ENCODE assay signal across 26 cellular contexts in genomic region chr17:81813371-81813684, GRCh38. TPM values are rescaled to one million over a fixed set of nuclear protein-coding genes. Genes with fewer than 3 reads are reported as not detected.
DNase-seq lines count a peak whose midpoint lies in the region.
"Had no signal": no experiment of that assay in that cellular context is flagged by ENCODE, and none has a peak within 500 bp of the region (broad histone marks: within the 10 kb centered on the region; RNA-seq: fewer than 3 reads in every experiment).

No MANE protein-coding gene starts in this region.

- no peak overlapping the region for H2BK12ac ChIP-seq in neuronal stem cell (ENCODE audit: low read length)

- H3K27ac Mint-ChIP-seq in activated naive CD4-positive, alpha-beta T cell treated with anti-CD3 and anti-CD28 coated beads for 36 hours = no peak overlapping the region
- H3K27ac Mint-ChIP-seq: CD14-positive monocyte; CD4-positive, alpha-beta memory T cell; CD4-positive, CD25-positive, alpha-beta regulatory T cell; CD8-positive, alpha-beta memory T cell had no signal

- no peak overlapping the region for H2AFZ ChIP-seq in neuronal stem cell (ENCODE audit: low read length)

- H3K9ac ChIP-seq in BLaER1 (no peak overlapping the region), neuronal stem cell (ENCODE audit: low read depth, low read length, poor library complexity) (no peak overlapping the region)
- no peak overlapping the region for H3K9ac ChIP-seq in BLaER1 treated with 17β-estradiol and CSF1 and Interleukin-3, amounts not matched to agents 10 nM and 100 nM

- peak overlapping the region; percentile 49 for H2BK15ac ChIP-seq in neuronal stem cell (ENCODE audit: low read length)

- no peak overlapping the region for H3K4me3 ChIP-seq in BLaER1
- H3K4me3 ChIP-seq in BLaER1 treated with 17β-estradiol and CSF1 and Interleukin-3, amounts not matched to agents 10 nM and 100 nM = no peak overlapping the region
- H3K4me3 ChIP-seq in neuronal stem cell (ENCODE audit: low read length in 2 of 2) = no peak overlapping the region
- H3K4me3 ChIP-seq: GM12878 had no signal

- H3K18ac ChIP-seq in neuronal stem cell (ENCODE audit: low read length) = peak overlapping the region; percentile 17

- no peak overlapping the region for H3K4ac ChIP-seq in neuronal stem cell (ENCODE audit: low read length)

- no peak overlapping the region for H4K8ac ChIP-seq in neuronal stem cell (ENCODE audit: low read depth, low read length)

- peaks cover 20% of the 10 kb centered on the region for H3K27me3 Mint-ChIP-seq in activated naive CD4-positive, alpha-beta T cell treated with anti-CD3 and anti-CD28 coated beads for 36 hours (ENCODE audit: low read depth)

- H4K20me1 ChIP-seq in BLaER1 = no peaks in the 10 kb centered on the region
- H4K20me1 ChIP-seq in BLaER1 treated with 17β-estradiol and CSF1 and Interleukin-3, amounts not matched to agents 10 nM and 100 nM = peaks cover 0 to 11% (median 0%) of the 10 kb centered on the region in 11 experiments; a peak in 3 of 22 replicates

- H3K27ac ChIP-seq in BLaER1 (peak overlapping the region; percentile 9; the same call in 1 of the 2 replicates), neuronal stem cell (replicated peaks; ENCODE audit: low read length) (no peak overlapping the region)
- H3K27ac ChIP-seq in BLaER1 treated with 17β-estradiol and CSF1 and Interleukin-3, amounts not matched to agents 10 nM and 100 nM = no peak overlapping the region

- H3K4me1 Mint-ChIP-seq in activated naive CD4-positive, alpha-beta T cell treated with anti-CD3 and anti-CD28 coated beads for 36 hours (ENCODE audit: low read depth) = no peaks in the 10 kb centered on the region
- H3K4me1 Mint-ChIP-seq: CD4-positive, alpha-beta memory T cell had no signal

- WGBS in neuronal stem cell (ENCODE audit: extremely low coverage in 2 of 2, insufficient read length in 2 of 2, insufficient replicate concordance in 1 of 2), 2 donors = no CpG with 5 or more reads among the region's 15 CpGs

- H3K9me3 Mint-ChIP-seq in activated naive CD4-positive, alpha-beta T cell treated with anti-CD3 and anti-CD28 coated beads for 36 hours = no peaks in the 10 kb centered on the region
- H3K9me3 Mint-ChIP-seq: CD4-positive, alpha-beta memory T cell; CD4-positive, CD25-positive, alpha-beta regulatory T cell; CD8-positive, alpha-beta memory T cell had no signal

- no peak for DNase-seq in neuronal stem cell (ENCODE audit: low spot score)
- DNase-seq in activated naive CD4-positive, alpha-beta T cell treated with anti-CD3 and anti-CD28 coated beads for 36 hours = no peak
- no peak for DNase-seq in activated CD4-positive, alpha-beta T cell treated with anti-CD3 and anti-CD28 coated beads for 1 hour
- DNase-seq: 8988T; ACHN; BE2C; C1 segment of cervical spinal cord; CD4-positive, alpha-beta memory T cell; CD4-positive, CD25-positive, alpha-beta regulatory T cell; CD8-positive, alpha-beta memory T cell; COR-L47; DMS 273 treated with DMSO at 0.1 percent for 48 hours; DMS153; DMS53; DMS79; DND-41; EL; GDM1 had no signal

- H3K9me3 ChIP-seq in BLaER1 (no peaks in the 10 kb centered on the region), neuronal stem cell (replicated peaks in 1 of 2; ENCODE audit: control insufficient read depth in 2 of 2, insufficient read depth in 1 of 2, low read depth in 1 of 2, low read length in 2 of 2) (no peaks in the 10 kb centered on the region)
- no peaks in the 10 kb centered on the region for H3K9me3 ChIP-seq in BLaER1 treated with 17β-estradiol and CSF1 and Interleukin-3, amounts not matched to agents 10 nM and 100 nM (replicated peaks in 1 of 11)

- H2AK5ac ChIP-seq in neuronal stem cell (ENCODE audit: low read depth, low read length) = peak overlapping the region; percentile 63

- peaks cover 7% of the 10 kb centered on the region for H3K79me1 ChIP-seq in neuronal stem cell (ENCODE audit: low read depth, low read length)

- intact Hi-C loops in activated naive CD4-positive, alpha-beta T cell treated with anti-CD3 and anti-CD28 coated beads for 36 hours (cut with micrococcal nuclease) = no loop called here

- no peaks in the 10 kb centered on the region for H3K36me3 Mint-ChIP-seq in activated naive CD4-positive, alpha-beta T cell treated with anti-CD3 and anti-CD28 coated beads for 36 hours (ENCODE audit: low read depth)
- H3K36me3 Mint-ChIP-seq: CD14-positive monocyte; CD4-positive, alpha-beta memory T cell; CD4-positive, CD25-positive, alpha-beta regulatory T cell; CD8-positive, alpha-beta memory T cell had no signal

- no peaks in the 10 kb centered on the region for H3K36me3 ChIP-seq in BLaER1
- H3K36me3 ChIP-seq in BLaER1 treated with 17β-estradiol and CSF1 and Interleukin-3, amounts not matched to agents 10 nM and 100 nM = no peaks in the 10 kb centered on the region
- no peaks in the 10 kb centered on the region for H3K36me3 ChIP-seq in neuronal stem cell (replicated peaks in 1 of 2; ENCODE audit: control insufficient read depth in 2 of 2, insufficient read depth in 2 of 2, low read length in 2 of 2)
- H3K36me3 ChIP-seq: BE2C had no signal

- peak overlapping the region; percentile 82 for H3K4me2 ChIP-seq in BLaER1
- H3K4me2 ChIP-seq in BLaER1 treated with 17β-estradiol and CSF1 and Interleukin-3, amounts not matched to agents 10 nM and 100 nM = peak overlapping the region in 8 of 11 experiments; percentile 23 to 92 (median 86); a peak in 11 of 22 replicates
- no peak overlapping the region for H3K4me2 ChIP-seq in neuronal stem cell (ENCODE audit: insufficient read depth, low read length, poor library complexity, severe bottlenecking)

- CTCF ChIA-PET in activated naive CD4-positive, alpha-beta T cell treated with anti-CD3 and anti-CD28 coated beads for 36 hours (lab: Charles Lee) = no interaction called here

- no peak overlapping the region for H4K91ac ChIP-seq in neuronal stem cell (ENCODE audit: low read depth, low read length, poor library complexity)

- peak overlapping the region; percentile 73 for H3K23ac ChIP-seq in neuronal stem cell (ENCODE audit: low read depth, low read length, poor library complexity)

- H3K4me3 Mint-ChIP-seq in activated naive CD4-positive, alpha-beta T cell treated with anti-CD3 and anti-CD28 coated beads for 36 hours = no peak overlapping the region
- H3K4me3 Mint-ChIP-seq: CD14-positive monocyte; CD4-positive, alpha-beta memory T cell; CD4-positive, CD25-positive, alpha-beta regulatory T cell; CD8-positive, alpha-beta memory T cell had no signal

- H2BK5ac ChIP-seq in neuronal stem cell (ENCODE audit: low read length) = no peak overlapping the region

- peak overlapping the region; percentile 71 for H3K14ac ChIP-seq in neuronal stem cell (ENCODE audit: low read length)

- H3K27me3 ChIP-seq in BLaER1 (0 out of 2 replicates have a peak, but pooled peaks cover 4% of the 10 kb centered on the region), neuronal stem cell (ENCODE audit: control insufficient read depth in 3 of 3, insufficient read depth in 3 of 3, low read depth in 1 of 3, low read length in 3 of 3) (peaks cover 0 to 30% (median 3%) of the 10 kb centered on the region in 3 experiments)
- peaks cover 0 to 16% (median 0%) of the 10 kb centered on the region in 11 experiments; a peak in 9 of 22 replicates for H3K27me3 ChIP-seq in BLaER1 treated with 17β-estradiol and CSF1 and Interleukin-3, amounts not matched to agents 10 nM and 100 nM

- peak overlapping the region; percentile 47 for H2BK120ac ChIP-seq in neuronal stem cell (ENCODE audit: low read depth, low read length)

- H3K4me1 ChIP-seq in BLaER1 = peaks cover 70% of the 10 kb centered on the region
- peaks cover 7 to 69% (median 56%) of the 10 kb centered on the region in 10 experiments; a peak in 19 of 20 replicates for H3K4me1 ChIP-seq in BLaER1 treated with 17β-estradiol and CSF1 and Interleukin-3, amounts not matched to agents 10 nM and 100 nM
- peaks cover 3% of the 10 kb centered on the region in 2 donors for H3K4me1 ChIP-seq in neuronal stem cell (ENCODE audit: control insufficient read depth in 2 of 2, insufficient read depth in 1 of 2, low read depth in 1 of 2, low read length in 2 of 2)

RNA-seq across cellular contexts. Expression of gene GCGR, which starts 9.4 kb away (rescaled TPM):
- polyA plus RNA-seq in neuronal stem cell (2013, experiment 1 of 2) = 0.40 TPM
- polyA plus RNA-seq in neuronal stem cell (2013, experiment 2 of 2) = 0.50 TPM
- total RNA-seq in activated naive CD4-positive, alpha-beta T cell treated with anti-CD3 and anti-CD28 coated beads for 36 hours = not detected
- total RNA-seq: A673; CD4-positive, alpha-beta memory T cell; CD4-positive, CD25-positive, alpha-beta regulatory T cell; CD8-positive, alpha-beta memory T cell; Daoy; GM12878 had no signal
- polyA plus RNA-seq: AG04450; CD14-positive monocyte; CD4-positive, alpha-beta memory T cell; CD4-positive, CD25-positive, alpha-beta regulatory T cell; CD8-positive, alpha-beta memory T cell; GM12878 had no signal

RNA-seq across cellular contexts. Expression of gene MCRIP1, which starts 19.8 kb away (rescaled TPM):
- polyA plus RNA-seq in neuronal stem cell (2013, experiment 1 of 2) = 145 TPM
- 137 TPM for polyA plus RNA-seq in neuronal stem cell (2013, experiment 2 of 2)
- 10 to 100 TPM; 53.7 to 55.6 TPM for total RNA-seq in activated naive CD4-positive, alpha-beta T cell treated with anti-CD3 and anti-CD28 coated beads for 36 hours

RNA-seq across cellular contexts. Expression of gene PPP1R27, which starts 21.5 kb away (rescaled TPM):
- 0.20 TPM for polyA plus RNA-seq in neuronal stem cell (2013, experiment 1 of 2)
- 0.21 TPM for polyA plus RNA-seq in neuronal stem cell (2013, experiment 2 of 2)
- total RNA-seq in activated naive CD4-positive, alpha-beta T cell treated with anti-CD3 and anti-CD28 coated beads for 36 hours = not detected
- total RNA-seq: A673; CD4-positive, alpha-beta memory T cell; CD4-positive, CD25-positive, alpha-beta regulatory T cell; CD8-positive, alpha-beta memory T cell; Daoy; G401 had no signal
- polyA plus RNA-seq: AG04450; CD4-positive, CD25-positive, alpha-beta regulatory T cell; CD8-positive, alpha-beta memory T cell had no signal

RNA-seq across cellular contexts. Expression of gene P4HB, which starts 47.0 kb away (rescaled TPM):
- polyA plus RNA-seq in neuronal stem cell (2013, experiment 1 of 2) = 321 TPM
- 298 TPM for polyA plus RNA-seq in neuronal stem cell (2013, experiment 2 of 2)
- 100 to 1,000 TPM; 273 to 276 TPM for total RNA-seq in activated naive CD4-positive, alpha-beta T cell treated with anti-CD3 and anti-CD28 coated beads for 36 hours

RNA-seq across cellular contexts. Expression of gene ARHGDIA, which starts 57.8 kb away (rescaled TPM):
- polyA plus RNA-seq in neuronal stem cell (2013, experiment 1 of 2) = 124 TPM
- 118 TPM for polyA plus RNA-seq in neuronal stem cell (2013, experiment 2 of 2)
- 100 to 1,000 TPM; 355 to 389 TPM for total RNA-seq in activated naive CD4-positive, alpha-beta T cell treated with anti-CD3 and anti-CD28 coated beads for 36 hours
